2 cellular contexts compared by ENCODE assay signal in genomic region chr9:36995927-36996471, GRCh38.
TF ChIP-seq lines count a peak whose summit lies in the region.

No MANE protein-coding gene starts in this region.

TF ChIP-seq in GM23338, 12 proteins besides CTCF, POLR2A, EP300 and RAD21 (continued from another document):
- TF ChIP-seq, protein P1, sequence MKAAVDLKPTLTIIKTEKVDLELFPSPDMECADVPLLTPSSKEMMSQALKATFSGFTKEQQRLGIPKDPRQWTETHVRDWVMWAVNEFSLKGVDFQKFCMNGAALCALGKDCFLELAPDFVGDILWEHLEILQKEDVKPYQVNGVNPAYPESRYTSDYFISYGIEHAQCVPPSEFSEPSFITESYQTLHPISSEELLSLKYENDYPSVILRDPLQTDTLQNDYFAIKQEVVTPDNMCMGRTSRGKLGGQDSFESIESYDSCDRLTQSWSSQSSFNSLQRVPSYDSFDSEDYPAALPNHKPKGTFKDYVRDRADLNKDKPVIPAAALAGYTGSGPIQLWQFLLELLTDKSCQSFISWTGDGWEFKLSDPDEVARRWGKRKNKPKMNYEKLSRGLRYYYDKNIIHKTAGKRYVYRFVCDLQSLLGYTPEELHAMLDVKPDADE (IDR thresholded peaks at IDR 0.05), result no peak
- TF ChIP-seq ZNF331 (CRISPR knock-in tag; IDR thresholded peaks at IDR 0.05; ENCODE audit: low read depth), result no peak

TF ChIP-seq in GM12878, 131 proteins besides CTCF, POLR2A, EP300 and RAD21 (continued from another document and continues in another):
- no peak for TF ChIP-seq HSF1 (IDR thresholded peaks at IDR 0.05; ENCODE audit: low read depth, low read length)
- TF ChIP-seq TAF1 (IDR thresholded peaks at IDR 0.05; ENCODE audit: borderline replicate concordance, low read depth, low read length), result no peak
- no peak for TF ChIP-seq SKIL (IDR thresholded peaks at IDR 0.05; ENCODE audit: low read depth, poor library complexity, severe bottlenecking)
- 0 out of 2 replicates have a peak, but pooled peaks have one; percentile 41 for TF ChIP-seq POLR2AphosphoS5 (IDR thresholded peaks at IDR 0.05; ENCODE audit: low read length)
- TF ChIP-seq ATF7 (IDR thresholded peaks at IDR 0.05; ENCODE audit: low read depth), result peak; percentile 72
- TF ChIP-seq BHLHE40 (IDR thresholded peaks at IDR 0.05; ENCODE audit: borderline replicate concordance in 1 of 2, low read depth in 2 of 2, low read length in 1 of 2), result peak; percentile 10 to 12; a peak in 2 of 4 replicates
- no peak for TF ChIP-seq CHD1 (IDR thresholded peaks at IDR 0.05; ENCODE audit: low read depth, low read length)
- TF ChIP-seq SMAD1 (IDR thresholded peaks at IDR 0.05; ENCODE audit: low read depth, partially characterized antibody), result peak; percentile 38
- TF ChIP-seq FOXK2 (IDR thresholded peaks at IDR 0.05), result no peak
- no peak for TF ChIP-seq E2F4 (IDR thresholded peaks at IDR 0.05; ENCODE audit: low read depth, low read length)
- TF ChIP-seq MXI1 (IDR thresholded peaks at IDR 0.05; ENCODE audit: low read depth, low read length), result peak; percentile 39
- peak; percentile 27; the same call in 1 of the 2 replicates for TF ChIP-seq SMAD5 (IDR thresholded peaks at IDR 0.05; ENCODE audit: low read depth)
- TF ChIP-seq MYC (IDR thresholded peaks at IDR 0.05; ENCODE audit: insufficient read depth, insufficient read length, insufficient replicate concordance, low read length, severe bottlenecking), result no peak
- peak; percentile 93 for TF ChIP-seq IKZF1 (conservative IDR thresholded peaks at IDR 0.05)
- TF ChIP-seq DPF2 (IDR thresholded peaks at IDR 0.05), result peak; percentile 75
- no peak for TF ChIP-seq POLR2AphosphoS2 (IDR thresholded peaks at IDR 0.05; ENCODE audit: low read depth, low read length)
- TF ChIP-seq ZNF274 (IDR thresholded peaks at IDR 0.05; ENCODE audit: insufficient read depth, insufficient read length), result no peak
- TF ChIP-seq CBX5 (IDR thresholded peaks at IDR 0.05; ENCODE audit: low read depth), result no peak
- TF ChIP-seq, protein P2, sequence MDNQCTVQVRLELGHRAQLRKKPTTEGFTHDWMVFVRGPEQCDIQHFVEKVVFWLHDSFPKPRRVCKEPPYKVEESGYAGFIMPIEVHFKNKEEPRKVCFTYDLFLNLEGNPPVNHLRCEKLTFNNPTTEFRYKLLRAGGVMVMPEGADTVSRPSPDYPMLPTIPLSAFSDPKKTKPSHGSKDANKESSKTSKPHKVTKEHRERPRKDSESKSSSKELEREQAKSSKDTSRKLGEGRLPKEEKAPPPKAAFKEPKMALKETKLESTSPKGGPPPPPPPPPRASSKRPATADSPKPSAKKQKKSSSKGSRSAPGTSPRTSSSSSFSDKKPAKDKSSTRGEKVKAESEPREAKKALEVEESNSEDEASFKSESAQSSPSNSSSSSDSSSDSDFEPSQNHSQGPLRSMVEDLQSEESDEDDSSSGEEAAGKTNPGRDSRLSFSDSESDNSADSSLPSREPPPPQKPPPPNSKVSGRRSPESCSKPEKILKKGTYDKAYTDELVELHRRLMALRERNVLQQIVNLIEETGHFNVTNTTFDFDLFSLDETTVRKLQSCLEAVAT (IDR thresholded peaks at IDR 0.05), result peak; percentile 11; the same call in 1 of the 2 replicates
- no peak for TF ChIP-seq BACH1 (IDR thresholded peaks at IDR 0.05; ENCODE audit: borderline replicate concordance)
- TF ChIP-seq TCF12 (IDR thresholded peaks at IDR 0.05; ENCODE audit: low read depth, low read length), result peak; percentile 51; the same call in 1 of the 2 replicates
- no peak for TF ChIP-seq JUNB (IDR thresholded peaks at IDR 0.05)
- TF ChIP-seq HDAC2 (IDR thresholded peaks at IDR 0.05), result no peak
- no peak for TF ChIP-seq ASH2L (IDR thresholded peaks at IDR 0.05; ENCODE audit: borderline replicate concordance, low read depth)
- TF ChIP-seq HDAC6 (IDR thresholded peaks at IDR 0.05; ENCODE audit: unreplicated experiment), result no peak
- TF ChIP-seq ZNF24 (IDR thresholded peaks at IDR 0.05), result no peak
- TF ChIP-seq USF1 (IDR thresholded peaks at IDR 0.05; ENCODE audit: borderline replicate concordance, extremely low read length, insufficient read depth, low read depth, low read length), result no peak
- TF ChIP-seq ZNF592 (IDR thresholded peaks at IDR 0.05), result no peak
- peak; percentile 84 for TF ChIP-seq EED (IDR thresholded peaks at IDR 0.05; ENCODE audit: low read depth)
- TF ChIP-seq RAD51 (IDR thresholded peaks at IDR 0.05), result no peak
- TF ChIP-seq JUND (IDR thresholded peaks at IDR 0.05; ENCODE audit: low read depth, low read length), result no peak
- TF ChIP-seq CBFB (IDR thresholded peaks at IDR 0.05; ENCODE audit: low read depth), result peak; percentile 49; the same call in 1 of the 2 replicates
- no peak for TF ChIP-seq EGR1 (IDR thresholded peaks at IDR 0.05; ENCODE audit: borderline replicate concordance in 1 of 2, low read depth in 2 of 2, low read length in 2 of 2)
- TF ChIP-seq CUX1 (IDR thresholded peaks at IDR 0.05; ENCODE audit: insufficient replicate concordance, low read depth, low read length), result no peak
- peak; percentile 50; the same call in 1 of the 2 replicates for TF ChIP-seq PAX5 (IDR thresholded peaks at IDR 0.05; ENCODE audit: borderline replicate concordance, low read depth, low read length)
- no peak for TF ChIP-seq ZNF384 (IDR thresholded peaks at IDR 0.05; ENCODE audit: borderline replicate concordance, low read depth, low read length)
- TF ChIP-seq, protein P3, sequence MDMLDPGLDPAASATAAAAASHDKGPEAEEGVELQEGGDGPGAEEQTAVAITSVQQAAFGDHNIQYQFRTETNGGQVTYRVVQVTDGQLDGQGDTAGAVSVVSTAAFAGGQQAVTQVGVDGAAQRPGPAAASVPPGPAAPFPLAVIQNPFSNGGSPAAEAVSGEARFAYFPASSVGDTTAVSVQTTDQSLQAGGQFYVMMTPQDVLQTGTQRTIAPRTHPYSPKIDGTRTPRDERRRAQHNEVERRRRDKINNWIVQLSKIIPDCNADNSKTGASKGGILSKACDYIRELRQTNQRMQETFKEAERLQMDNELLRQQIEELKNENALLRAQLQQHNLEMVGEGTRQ (IDR thresholded peaks at IDR 0.05; ENCODE audit: borderline replicate concordance, low read depth, low read length), result no peak
- TF ChIP-seq IRF4 (IDR thresholded peaks at IDR 0.05; ENCODE audit: low read depth, low read length), result 0 out of 2 replicates have a peak, but pooled peaks have one; percentile 7
- TF ChIP-seq SREBF2 (IDR thresholded peaks at IDR 0.05; ENCODE audit: low read length), result no peak
- TF ChIP-seq LARP7 (IDR thresholded peaks at IDR 0.05), result peak; percentile 54
- 0 out of 2 replicates have a peak, but pooled peaks have one; percentile 17 for TF ChIP-seq NR2F1 (conservative IDR thresholded peaks at IDR 0.05)
